In the genomic region with DNA sequence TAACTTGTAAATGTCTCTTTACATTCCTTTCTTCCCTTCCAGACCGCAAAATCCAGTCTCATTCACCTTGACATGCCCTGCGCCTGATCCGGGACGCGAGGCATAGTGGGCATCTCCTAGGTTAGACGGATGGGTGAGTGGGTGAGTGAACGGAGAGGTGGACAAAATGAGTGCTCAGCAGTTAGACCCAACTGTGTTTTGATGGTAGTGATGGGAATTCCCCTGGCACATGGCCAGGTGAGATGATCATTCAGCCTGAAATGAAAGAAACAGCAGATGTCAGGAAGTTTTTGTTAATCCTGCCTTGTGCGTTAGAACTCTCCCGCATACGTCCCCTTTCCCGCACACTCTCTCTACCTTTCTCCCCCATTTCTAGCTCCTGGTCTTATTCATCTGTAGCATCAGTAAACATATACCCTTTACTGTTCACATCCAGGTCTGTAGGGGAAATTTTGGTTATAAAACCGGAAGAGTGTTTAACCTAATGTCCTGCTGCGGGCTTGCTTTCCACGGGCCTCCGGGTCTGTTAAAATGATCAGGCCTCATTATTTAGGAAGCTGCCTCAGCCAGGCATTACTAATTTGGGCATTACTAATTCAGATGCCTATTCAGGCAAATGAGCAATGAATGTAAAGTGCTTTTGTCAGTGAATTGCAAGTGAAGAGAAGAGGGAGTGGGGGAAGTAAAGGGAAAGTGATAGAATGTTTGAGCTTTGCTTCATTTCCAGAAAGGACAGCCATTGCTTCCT, we compare ENCODE assay signal across 8 cellular contexts.
DNase-seq lines count a peak whose midpoint lies in the region; ATAC-seq lines count a peak whose summit lies in the region.

No MANE protein-coding gene starts in this region.

- peaks cover 34% of the 10 kb centered on the region for H3K4me1 Mint-ChIP-seq in activated CD4-positive, alpha-beta T cell treated with anti-CD3 and anti-CD28 coated beads, Interleukin-2, amount 10 ng/mL, durations not matched to agents 7 days and 5 days
- peaks cover 15 to 17% of the 10 kb centered on the region in 2 donors for H3K4me1 Mint-ChIP-seq in immature natural killer cell

- CTCF ChIA-PET in activated CD4-positive, alpha-beta T cell treated with anti-CD3 and anti-CD28 coated beads, Interleukin-2, amount 10 ng/mL, durations not matched to agents 7 days and 5 days (lab: Charles Lee): interaction anchor here (1.3 to 1.7 kb wide), 2 partner anchors 10 to 12 kb away, joined by 3 to 7 read pairs; no protein-coding TSS in a partner anchor

- peaks cover 28% of the 10 kb centered on the region for H3K36me3 Mint-ChIP-seq in activated CD4-positive, alpha-beta T cell treated with anti-CD3 and anti-CD28 coated beads, Interleukin-2, amount 10 ng/mL, durations not matched to agents 7 days and 5 days (ENCODE audit: low read depth)
- peaks cover 5 to 22% (median 5%) of the 10 kb centered on the region in 3 donors for H3K36me3 Mint-ChIP-seq in immature natural killer cell

- POLR2A ChIA-PET in activated CD4-positive, alpha-beta T cell treated with anti-CD3 and anti-CD28 coated beads, Interleukin-2, amount 10 ng/mL, durations not matched to agents 7 days and 5 days (lab: Charles Lee): no interaction called here

- peak overlapping the region; percentile 17 for H3K27ac ChIP-seq in epithelial cell of prostate

- no peaks in the 10 kb centered on the region for H3K27me3 Mint-ChIP-seq in activated CD4-positive, alpha-beta T cell treated with anti-CD3 and anti-CD28 coated beads, Interleukin-2, amount 10 ng/mL, durations not matched to agents 7 days and 5 days
- no peaks in the 10 kb centered on the region for H3K27me3 Mint-ChIP-seq in immature natural killer cell (ENCODE audit: low read depth in 3 of 3)

- no peak for DNase-seq in activated CD4-positive, alpha-beta T cell treated with anti-CD3 and anti-CD28 coated beads, Interleukin-2, amount 10 ng/mL, durations not matched to agents 7 days and 5 days
- no peak for DNase-seq in epithelial cell of prostate (ENCODE audit: low read depth, low spot score)
- peak; percentile 52 for DNase-seq in stimulated activated CD4-positive, alpha-beta T cell treated with anti-CD3 and anti-CD28 coated beads, Interleukin-1b, Interleukin-23, amount 100 ng/mL, for 48 hours
- DNase-seq in immature natural killer cell: no peak

- H3K27ac Mint-ChIP-seq in activated CD4-positive, alpha-beta T cell treated with anti-CD3 and anti-CD28 coated beads, Interleukin-2, amount 10 ng/mL, durations not matched to agents 7 days and 5 days: peak overlapping the region; percentile 64
- H3K27ac Mint-ChIP-seq in immature natural killer cell: peak overlapping the region in 2 of 6 donors; percentile 6 to 22

- H3K9me3 Mint-ChIP-seq in activated CD4-positive, alpha-beta T cell treated with anti-CD3 and anti-CD28 coated beads, Interleukin-2, amount 10 ng/mL, durations not matched to agents 7 days and 5 days: no peaks in the 10 kb centered on the region
- no peaks in the 10 kb centered on the region for H3K9me3 Mint-ChIP-seq in immature natural killer cell

- ATAC-seq in GM18868 (IDR thresholded peaks at IDR 0.05; ENCODE audit: unreplicated experiment): peak; percentile 68
- peak; percentile 63 for ATAC-seq in HG03432 (IDR thresholded peaks at IDR 0.05; ENCODE audit: unreplicated experiment)
- no peak for ATAC-seq in GM21576 (IDR thresholded peaks at IDR 0.05; ENCODE audit: unreplicated experiment)
- ATAC-seq in HG03196 (IDR thresholded peaks at IDR 0.05; ENCODE audit: unreplicated experiment): no peak

- no peak overlapping the region for H3K4me3 Mint-ChIP-seq in activated CD4-positive, alpha-beta T cell treated with anti-CD3 and anti-CD28 coated beads, Interleukin-2, amount 10 ng/mL, durations not matched to agents 7 days and 5 days
- H3K4me3 Mint-ChIP-seq in immature natural killer cell: peak overlapping the region in 1 of 5 donors; percentile 29

Comparison
In these comparisons a context has a peak if more than half of its experiments do, and no peak if none do; other contexts are left out.
1. ATAC-seq: peak in GM18868 (single experiment) and HG03432 (single experiment); none in GM21576 (single experiment) and HG03196 (single experiment).